13 cellular contexts compared by ENCODE assay signal in genomic region chr6:37807656-37808055, GRCh38. TPM values are rescaled to one million over a fixed set of nuclear protein-coding genes. Genes with fewer than 3 reads are reported as not detected.
A peak's percentile ranks its signal among the peaks of the same experiment; 100 is the strongest.
DNase-seq lines count a peak whose midpoint lies in the region; ATAC-seq, FAIRE-seq and TF ChIP-seq lines count a peak whose summit lies in the region.
"Had no signal": no experiment of that assay in that cellular context is flagged by ENCODE, and none has a peak within 500 bp of the region (broad histone marks: within the 10 kb centered on the region; RNA-seq: fewer than 3 reads in every experiment).

No MANE protein-coding gene starts in this region.

- peaks cover 31% of the 10 kb centered on the region for H3K4me1 ChIP-seq in PC-9 (replicated peaks; ENCODE audit: insufficient read depth)
- peaks cover 16% of the 10 kb centered on the region for H3K4me1 ChIP-seq in foreskin keratinocyte
- H3K4me1 ChIP-seq in small intestine (ENCODE audit: control insufficient read depth in 2 of 2, insufficient read depth in 1 of 2, low read depth in 1 of 2, low read length in 1 of 2), result no peaks in the 10 kb centered on the region
- H3K4me1 ChIP-seq in Peyer's patch, result peaks cover 0 to 3% (median 0%) of the 10 kb centered on the region in 4 donors
- H3K4me1 ChIP-seq in MM.1S (ENCODE audit: low read length), result no peaks in the 10 kb centered on the region
- H3K4me1 ChIP-seq in PC-3 (ENCODE audit: insufficient read depth, low read length), result peaks cover 13% of the 10 kb centered on the region

- POLR2A ChIA-PET in PC-9 (lab: Charles Lee; ENCODE audit: unreplicated experiment), result no interaction called here
- POLR2A ChIA-PET in PC-3 (lab: Charles Lee; ENCODE audit: unreplicated experiment), result no interaction called here

- H3K27me3 ChIP-seq in PC-9 (ENCODE audit: insufficient read depth, low read depth), result no peaks in the 10 kb centered on the region
- H3K27me3 ChIP-seq in foreskin keratinocyte, result no peaks in the 10 kb centered on the region
- H3K27me3 ChIP-seq in small intestine (ENCODE audit: control insufficient read depth in 2 of 2, insufficient read depth in 2 of 2, low read length in 2 of 2), result no peaks in the 10 kb centered on the region
- H3K27me3 ChIP-seq in Peyer's patch, result no peaks in the 10 kb centered on the region
- no peaks in the 10 kb centered on the region for H3K27me3 ChIP-seq in MM.1S (replicated peaks; ENCODE audit: insufficient read depth, low read length)
- H3K27me3 ChIP-seq in PC-3 (ENCODE audit: low read length), result no peaks in the 10 kb centered on the region

- H4K20me1 ChIP-seq in PC-9 (ENCODE audit: insufficient read depth), result no peaks in the 10 kb centered on the region
- H4K20me1 ChIP-seq in MM.1S (ENCODE audit: insufficient read depth, low read length), result no peaks in the 10 kb centered on the region
- H4K20me1 ChIP-seq in PC-3 (ENCODE audit: low read length), result no peaks in the 10 kb centered on the region

- intact Hi-C loops in PC-9 (cut with micrococcal nuclease; ENCODE audit: unreplicated experiment) (no loop called here), PC-3 (cut with micrococcal nuclease) (no loop called here)

- CTCF ChIA-PET in PC-9 (lab: Charles Lee) (no interaction called here), PC-3 (lab: Charles Lee) (no interaction called here)

- H3K9ac ChIP-seq in MM.1S (ENCODE audit: low read length) (no peak overlapping the region), PC-3 (ENCODE audit: low read length) (no peak overlapping the region)

- H3K36me3 ChIP-seq in PC-9 (ENCODE audit: low read depth) (no peaks in the 10 kb centered on the region), small intestine (ENCODE audit: control insufficient read depth in 2 of 2, insufficient read depth in 2 of 2, low read length in 2 of 2) (no peaks in the 10 kb centered on the region), Peyer's patch (no peaks in the 10 kb centered on the region), MM.1S (replicated peaks; ENCODE audit: insufficient read depth, low read length) (no peaks in the 10 kb centered on the region), PC-3 (ENCODE audit: low read depth, low read length) (no peaks in the 10 kb centered on the region)

- 16 to 49% (median 37%) methylated on average over 6 of the region's 6 CpGs for WGBS in small intestine, 3 donors

- H3K27ac ChIP-seq in PC-9 (no peak overlapping the region), foreskin keratinocyte (no peak overlapping the region), small intestine (ENCODE audit: low read depth in 1 of 2, low read length in 1 of 2) (no peak overlapping the region), Peyer's patch (no peak overlapping the region), MM.1S (ENCODE audit: low read length) (no peak overlapping the region), PC-3 (ENCODE audit: low read length) (no peak overlapping the region)
- H3K27ac ChIP-seq: 22Rv1 had no signal

- no peak for FAIRE-seq in small intestine (lab: Jason Lieb, UNC)

- H3K9me3 ChIP-seq in PC-9 (ENCODE audit: insufficient read depth, low read depth) (no peaks in the 10 kb centered on the region), small intestine (ENCODE audit: control insufficient read depth, low read depth) (no peaks in the 10 kb centered on the region), Peyer's patch (no peaks in the 10 kb centered on the region), MM.1S (replicated peaks; ENCODE audit: insufficient read depth, low read length) (no peaks in the 10 kb centered on the region), PC-3 (ENCODE audit: low read length) (no peaks in the 10 kb centered on the region)

- H2AFZ ChIP-seq in PC-9, result no peak overlapping the region
- H2AFZ ChIP-seq in MM.1S (ENCODE audit: low read length), result no peak overlapping the region
- H2AFZ ChIP-seq in PC-3 (ENCODE audit: low read length), result no peak overlapping the region

- DNase-seq in NCI-H1105 treated with DMSO at 0.1 percent for 48 hours (lab: John Stamatoyannopoulos, UW) (peak; percentile 19), NCI-H1105 (lab: John Stamatoyannopoulos, UW) (no peak), PC-9 (no peak), foreskin keratinocyte (peak in 1 of 2 donors; percentile 49), small intestine (peak; percentile 41), Peyer's patch (no peak), MM.1S (no peak), PC-3 (no peak)
- DNase-seq: effector CD4-positive, alpha-beta T cell; NCI-H2029 treated with DMSO at 0.1 percent for 48 hours; T-helper 2 cell had no signal

- TF ChIP-seq POLR2A in Peyer's patch (IDR thresholded peaks at IDR 0.05), result no peak

- no peaks in the 10 kb centered on the region for H3K79me2 ChIP-seq in PC-9 (ENCODE audit: low read depth)
- no peaks in the 10 kb centered on the region for H3K79me2 ChIP-seq in MM.1S (ENCODE audit: low read length)
- H3K79me2 ChIP-seq in PC-3 (ENCODE audit: low read length), result no peaks in the 10 kb centered on the region

- BruUV-seq in PC-9 (replicated peaks; lab: Mats Ljungman, UMichigan), result no TSS peak
- no TSS peak for BruUV-seq in PC-3 (replicated peaks; lab: Mats Ljungman, UMichigan)

- TF ChIP-seq CTCF in PC-9 (conservative IDR thresholded peaks at IDR 0.05), result no peak
- TF ChIP-seq CTCF in foreskin keratinocyte (conservative IDR thresholded peaks at IDR 0.05), result peak; percentile 41
- peak in 2 of 6 experiments; percentile 6 to 13 for TF ChIP-seq CTCF in Peyer's patch (IDR thresholded peaks at IDR 0.05)
- no peak for TF ChIP-seq CTCF in MM.1S (IDR thresholded peaks at IDR 0.05; ENCODE audit: low read length)
- TF ChIP-seq CTCF in PC-3 (conservative IDR thresholded peaks at IDR 0.05; ENCODE audit: low read depth, low read length), result no peak

- H3F3A ChIP-seq in PC-9 (ENCODE audit: insufficient read depth, low read depth), result peaks cover 22% of the 10 kb centered on the region
- no peaks in the 10 kb centered on the region for H3F3A ChIP-seq in MM.1S (ENCODE audit: insufficient read depth, low read length)
- no peaks in the 10 kb centered on the region for H3F3A ChIP-seq in PC-3 (ENCODE audit: low read length, unreplicated experiment)

- H3K9me2 ChIP-seq in PC-9 (ENCODE audit: insufficient read depth), result no peaks in the 10 kb centered on the region
- H3K9me2 ChIP-seq in MM.1S (replicated peaks; ENCODE audit: insufficient read depth, low read length), result no peaks in the 10 kb centered on the region
- H3K9me2 ChIP-seq in PC-3 (replicated peaks; ENCODE audit: low read length), result no peaks in the 10 kb centered on the region

- H3K4me3 ChIP-seq in PC-9 (no peak overlapping the region), small intestine (ENCODE audit: low read depth in 1 of 2, low read length in 2 of 2) (no peak overlapping the region), Peyer's patch (no peak overlapping the region), MM.1S (ENCODE audit: low read length) (no peak overlapping the region), PC-3 (ENCODE audit: low read length) (no peak overlapping the region)

- ATAC-seq in foreskin keratinocyte, result peak; percentile 76
- no peak for ATAC-seq in PC-3
- ATAC-seq: activated T-helper 17 cell treated with anti-CD3 and anti-CD28 coated beads, Interleukin-2, amount 50 U/mL, for 72 hours had no signal

- H3K4me2 ChIP-seq in PC-9, result peak overlapping the region; percentile 41; the same call in 1 of the 2 replicates
- no peak overlapping the region for H3K4me2 ChIP-seq in MM.1S (ENCODE audit: low read depth, low read length)
- H3K4me2 ChIP-seq in PC-3 (ENCODE audit: low read length), result no peak overlapping the region; the same call in 1 of the 2 replicates

RNA-seq across cellular contexts. Expression of gene ZFAND3, which starts 11.9 kb away (rescaled TPM):
- total RNA-seq in PC-9 (2021) (37.9 and 46.8 TPM in 2 replicates), foreskin keratinocyte (22.8 and 28.8 TPM in 2 replicates), Peyer's patch (10 to 100 TPM; 30.5 to 57.4 (median 53.3) TPM), PC-3 (2014; rRNA removed) (22.2 and 23.7 TPM in 2 replicates)
- polyA plus RNA-seq in foreskin keratinocyte (27.5 and 28.0 TPM in 2 replicates), small intestine (10 to 100 TPM; 35.9 to 40.9 (median 40.8) TPM)

Comparison
In these comparisons a context has a peak if more than half of its experiments do, and no peak if none do; other contexts are left out.
1. DNase-seq: peak in NCI-H1105 treated with DMSO at 0.1 percent for 48 hours (single experiment) and small intestine (single experiment); none in NCI-H1105 (single experiment), PC-9 (0 of 2), Peyer's patch (0 of 3), MM.1S (single experiment) and PC-3 (single experiment).